ENCODE assay signal across 8 cellular contexts in the genomic region with DNA sequence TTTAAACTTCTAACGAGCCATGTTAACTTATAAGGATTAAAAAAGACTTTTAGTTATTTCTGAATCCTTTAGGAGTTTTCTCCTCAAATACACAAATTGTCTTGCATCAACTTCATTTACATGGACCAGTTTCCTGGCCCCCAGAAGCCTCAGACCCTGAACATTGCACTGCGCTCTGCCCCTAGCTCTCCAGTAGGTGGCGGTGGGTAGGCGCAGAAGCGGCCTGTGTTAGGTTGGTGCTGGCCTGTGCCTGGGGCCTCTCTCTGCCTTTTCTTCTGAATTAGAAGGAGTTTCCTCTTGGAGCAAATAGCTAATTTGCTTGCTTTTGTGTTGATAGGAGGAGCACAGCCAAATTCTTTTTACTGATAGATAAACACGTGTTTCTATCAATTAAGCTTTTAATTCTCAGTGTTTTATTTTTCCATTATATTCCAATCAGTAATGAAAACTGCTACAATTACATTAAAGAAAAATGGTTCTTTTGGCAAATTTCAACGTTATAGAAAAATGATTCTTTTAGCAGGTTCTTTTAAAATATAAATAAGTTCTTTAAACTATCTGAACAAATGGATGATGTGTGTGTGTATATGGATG. TPM values are rescaled to one million over a fixed set of nuclear protein-coding genes. Genes with fewer than 3 reads are reported as not detected.
DNase-seq lines count a peak whose midpoint lies in the region; ATAC-seq, FAIRE-seq and TF ChIP-seq lines count a peak whose summit lies in the region.

No MANE protein-coding gene starts in this region.

- no peak overlapping the region for H4K5ac ChIP-seq in H1 (ENCODE audit: insufficient read length, low read depth, low read length)

- DNase-seq in Caco-2, result peak; percentile 83 to 86
- peak; percentile 58 for DNase-seq in GM20000 (ENCODE audit: low spot score)
- peak; percentile 82 for DNase-seq in NCI-H748 treated with DMSO at 0.1 percent for 48 hours (lab: John Stamatoyannopoulos, UW)
- peak; percentile 52 for DNase-seq in activated CD4-positive, alpha-beta memory T cell treated with anti-CD3 and anti-CD28 coated beads, Interleukin-2, amount 10 ng/mL, durations not matched to agents 7 days and 5 days
- DNase-seq in H1 (ENCODE audit: low read depth in 1 of 2, low spot score in 2 of 2), result peak; percentile 50 to 80
- peak; percentile 55 to 63 for DNase-seq in memory B cell (ENCODE audit: low spot score in 2 of 2)
- DNase-seq in stimulated activated effector memory CD8-positive, alpha-beta T cell treated with anti-CD3 and anti-CD28 coated beads, Interleukin-12 subunit alpha, Interleukin-12 subunit beta, amount 100 ng/mL, for 72 hours (ENCODE audit: low spot score in 2 of 2), result peak; percentile 28 to 72

- no peak overlapping the region for H3K4me3 Mint-ChIP-seq in Caco-2 (ENCODE audit: unreplicated experiment)
- H3K4me3 Mint-ChIP-seq in activated CD4-positive, alpha-beta memory T cell treated with anti-CD3 and anti-CD28 coated beads, Interleukin-2, amount 10 ng/mL, durations not matched to agents 7 days and 5 days, result no peak overlapping the region
- no peak overlapping the region for H3K4me3 Mint-ChIP-seq in memory B cell
- H3K4me3 Mint-ChIP-seq in stimulated activated effector memory CD8-positive, alpha-beta T cell treated with anti-CD3 and anti-CD28 coated beads, Interleukin-12 subunit alpha, Interleukin-12 subunit beta, amount 100 ng/mL, for 72 hours, result no peak overlapping the region

- no peaks in the 10 kb centered on the region for H3K27me3 ChIP-seq in Caco-2 (replicated peaks; ENCODE audit: control insufficient read depth, insufficient read depth, low read length)
- H3K27me3 ChIP-seq in H1 (replicated peaks in 1 of 4; ENCODE audit: control insufficient read depth in 3 of 4, extremely low read depth in 1 of 4, insufficient read depth in 3 of 4, low read length in 3 of 4), result no peaks in the 10 kb centered on the region

- peaks cover 50% of the 10 kb centered on the region for H3K4me1 ChIP-seq in Caco-2
- no peaks in the 10 kb centered on the region; a peak in 1 of 7 replicates for H3K4me1 ChIP-seq in H1 (replicated peaks in 1 of 4; ENCODE audit: control insufficient read depth in 3 of 4, insufficient read depth in 4 of 4, low read length in 3 of 4)

- no peak overlapping the region for H3K14ac ChIP-seq in H1 (ENCODE audit: insufficient read length)

- H3K9me3 ChIP-seq in Caco-2 (no peaks in the 10 kb centered on the region), H1 (ENCODE audit: insufficient read depth in 2 of 2, low read depth in 1 of 2, low read length in 1 of 2) (no peaks in the 10 kb centered on the region)

- H2BK5ac ChIP-seq in H1 (ENCODE audit: low read depth, low read length), result no peak overlapping the region

- H3K4me1 Mint-ChIP-seq in Caco-2 (ENCODE audit: low read depth, unreplicated experiment), result peaks cover 43% of the 10 kb centered on the region
- no peaks in the 10 kb centered on the region for H3K4me1 Mint-ChIP-seq in activated CD4-positive, alpha-beta memory T cell treated with anti-CD3 and anti-CD28 coated beads, Interleukin-2, amount 10 ng/mL, durations not matched to agents 7 days and 5 days
- peaks cover 11% of the 10 kb centered on the region for H3K4me1 Mint-ChIP-seq in memory B cell
- peaks cover 12% of the 10 kb centered on the region for H3K4me1 Mint-ChIP-seq in stimulated activated effector memory CD8-positive, alpha-beta T cell treated with anti-CD3 and anti-CD28 coated beads, Interleukin-12 subunit alpha, Interleukin-12 subunit beta, amount 100 ng/mL, for 72 hours

- no peak overlapping the region for H2BK15ac ChIP-seq in H1 (ENCODE audit: low read length)

- H3K4me3 ChIP-seq in Caco-2 (ENCODE audit: low read depth, low read length), result no peak overlapping the region
- H3K4me3 ChIP-seq in H1 (ENCODE audit: extremely low read depth in 1 of 4, insufficient read depth in 2 of 4, low read depth in 3 of 4, low read length in 4 of 4), result no peak overlapping the region

- TF ChIP-seq RAD21 in H1 (IDR thresholded peaks at IDR 0.05 in 1 of 2, conservative IDR thresholded peaks at IDR 0.05 in 1 of 2; ENCODE audit: low read depth in 2 of 2, low read length in 2 of 2), result peak; percentile 99

- intact Hi-C loops in Caco-2 (cut with micrococcal nuclease; ENCODE audit: unreplicated experiment), result loop anchor here (1.0 to 10.0 kb wide), 8 partner anchors 35 to 1030 kb away; no protein-coding TSS in a partner anchor

- no peak overlapping the region for H3K4me2 ChIP-seq in H1 (ENCODE audit: insufficient read depth in 1 of 2, low read depth in 2 of 2, low read length in 2 of 2)

- WGBS in H1 (ENCODE audit: extremely low coverage in 1 of 2, insufficient coverage in 1 of 2, insufficient read length in 1 of 2, insufficient replicate concordance in 2 of 2, low coverage in 1 of 2, low lambda C conversion rate in 2 of 2, missing lambda C conversion rate in 1 of 2), 2 experiments, result 15% methylated on average over 7 of the region's 7 CpGs; no CpG with 5 or more reads in 1 of the 2 experiments

- H3K4ac ChIP-seq in H1 (replicated peaks; ENCODE audit: insufficient read length, low read depth, low read length), result no peak overlapping the region

- no peak overlapping the region for H4K8ac ChIP-seq in H1 (ENCODE audit: extremely low read depth, insufficient read depth, low read length)

- H4K20me1 ChIP-seq in H1 (replicated peaks in 1 of 2; ENCODE audit: control insufficient read depth in 1 of 2, insufficient read depth in 2 of 2, low read length in 2 of 2), result peaks cover 0 to 2% of the 10 kb centered on the region in 2 experiments

- CTCF ChIA-PET in Caco-2 (lab: Charles Lee) (interaction anchor here (0.6 to 1.6 kb wide), 23 partner anchors 13 to 1476 kb away, joined by 3 to 20 read pairs (median 4); no protein-coding TSS in a partner anchor), H1 (lab: Charles Lee; ENCODE audit: partially characterized antibody) (interaction anchor here (0.6 to 4.6 kb wide), 50 partner anchors 8 to 1256 kb away, joined by 3 to 37 read pairs (median 4); partner anchors contain the start of gene SCP2D1)
- CTCF ChIA-PET in activated CD4-positive, alpha-beta memory T cell treated with anti-CD3 and anti-CD28 coated beads, Interleukin-2, amount 10 ng/mL, durations not matched to agents 7 days and 5 days (lab: Charles Lee), result interaction anchor here (0.7 to 1.7 kb wide), 9 partner anchors 10 to 435 kb away, joined by 3 to 7 read pairs (median 5); no protein-coding TSS in a partner anchor

- TF ChIP-seq POLR2A in H1 (IDR thresholded peaks at IDR 0.05; ENCODE audit: control extremely low read depth in 1 of 2, low read depth in 2 of 2, low read length in 2 of 2), result no peak

- peaks cover 8% of the 10 kb centered on the region for H3K36me3 Mint-ChIP-seq in Caco-2 (ENCODE audit: insufficient read depth, unreplicated experiment)
- H3K36me3 Mint-ChIP-seq in activated CD4-positive, alpha-beta memory T cell treated with anti-CD3 and anti-CD28 coated beads, Interleukin-2, amount 10 ng/mL, durations not matched to agents 7 days and 5 days (ENCODE audit: low read depth), result peaks cover 14% of the 10 kb centered on the region
- H3K36me3 Mint-ChIP-seq in memory B cell, result peaks cover 9% of the 10 kb centered on the region
- peaks cover 25% of the 10 kb centered on the region for H3K36me3 Mint-ChIP-seq in stimulated activated effector memory CD8-positive, alpha-beta T cell treated with anti-CD3 and anti-CD28 coated beads, Interleukin-12 subunit alpha, Interleukin-12 subunit beta, amount 100 ng/mL, for 72 hours

- peak overlapping the region; percentile 58 for H4K91ac ChIP-seq in H1 (replicated peaks; ENCODE audit: insufficient read length, low read length)

- H3K79me2 ChIP-seq in H1 (ENCODE audit: control insufficient read depth in 1 of 2, insufficient read depth in 2 of 2, low read length in 2 of 2), result no peaks in the 10 kb centered on the region

- H3K56ac ChIP-seq in H1 (replicated peaks; ENCODE audit: insufficient read length, low read depth, low read length), result no peak overlapping the region

- no peak overlapping the region for H3K27ac Mint-ChIP-seq in Caco-2 (ENCODE audit: unreplicated experiment)
- no peak overlapping the region for H3K27ac Mint-ChIP-seq in activated CD4-positive, alpha-beta memory T cell treated with anti-CD3 and anti-CD28 coated beads, Interleukin-2, amount 10 ng/mL, durations not matched to agents 7 days and 5 days
- H3K27ac Mint-ChIP-seq in memory B cell, result no peak overlapping the region
- H3K27ac Mint-ChIP-seq in stimulated activated effector memory CD8-positive, alpha-beta T cell treated with anti-CD3 and anti-CD28 coated beads, Interleukin-12 subunit alpha, Interleukin-12 subunit beta, amount 100 ng/mL, for 72 hours, result no peak overlapping the region

- peak; percentile 88 for FAIRE-seq in H1 (lab: Jason Lieb, UNC)

- H3K79me1 ChIP-seq in H1 (ENCODE audit: low read depth, low read length), result no peaks in the 10 kb centered on the region; the same call in 1 of the 2 replicates

- H3K36me3 ChIP-seq in Caco-2 (ENCODE audit: control insufficient read depth, insufficient read depth, low read length) (no peaks in the 10 kb centered on the region), H1 (ENCODE audit: control insufficient read depth in 2 of 4, insufficient read depth in 4 of 4, low read length in 3 of 4) (no peaks in the 10 kb centered on the region)

- H3K27me3 Mint-ChIP-seq in Caco-2 (ENCODE audit: insufficient read depth, unreplicated experiment) (no peaks in the 10 kb centered on the region), memory B cell (no peaks in the 10 kb centered on the region)
- no peaks in the 10 kb centered on the region for H3K27me3 Mint-ChIP-seq in activated CD4-positive, alpha-beta memory T cell treated with anti-CD3 and anti-CD28 coated beads, Interleukin-2, amount 10 ng/mL, durations not matched to agents 7 days and 5 days

- H3K23me2 ChIP-seq in H1 (ENCODE audit: low read depth, low read length), result 0 out of 2 replicates have a peak, but pooled peaks cover 1% of the 10 kb centered on the region

- POLR2A ChIA-PET in Caco-2 (lab: Charles Lee), result interaction anchor here (0.6 kb wide), 1 partner anchor 47 kb away, joined by 3 read pairs; no protein-coding TSS in a partner anchor
- POLR2A ChIA-PET in activated CD4-positive, alpha-beta memory T cell treated with anti-CD3 and anti-CD28 coated beads, Interleukin-2, amount 10 ng/mL, durations not matched to agents 7 days and 5 days (lab: Charles Lee), result interaction anchor here (0.8 kb wide), 1 partner anchor 161 kb away, joined by 3 read pairs; no protein-coding TSS in a partner anchor
- POLR2A ChIA-PET in H1 (lab: Charles Lee; ENCODE audit: partially characterized antibody), result no interaction called here

- H3K27ac ChIP-seq in H1 (ENCODE audit: low read depth, low read length), result no peak overlapping the region

- H2AK5ac ChIP-seq in H1 (ENCODE audit: low read depth, low read length), result no peak overlapping the region

- no peak overlapping the region for H3K9ac ChIP-seq in H1 (replicated peaks in 1 of 4; ENCODE audit: extremely low read depth in 1 of 4, low read depth in 3 of 4, low read length in 3 of 4)

- no TSS peak for BruUV-seq in Caco-2 (replicated peaks; lab: Mats Ljungman, UMichigan)

- H3K9me3 Mint-ChIP-seq in Caco-2 (ENCODE audit: unreplicated experiment) (no peaks in the 10 kb centered on the region), memory B cell (no peaks in the 10 kb centered on the region)
- peaks cover 2% of the 10 kb centered on the region for H3K9me3 Mint-ChIP-seq in activated CD4-positive, alpha-beta memory T cell treated with anti-CD3 and anti-CD28 coated beads, Interleukin-2, amount 10 ng/mL, durations not matched to agents 7 days and 5 days
- no peaks in the 10 kb centered on the region for H3K9me3 Mint-ChIP-seq in stimulated activated effector memory CD8-positive, alpha-beta T cell treated with anti-CD3 and anti-CD28 coated beads, Interleukin-12 subunit alpha, Interleukin-12 subunit beta, amount 100 ng/mL, for 72 hours

- no peak overlapping the region for H2BK12ac ChIP-seq in H1 (ENCODE audit: low read depth, low read length)

- ATAC-seq in HG03571 (IDR thresholded peaks at IDR 0.05; ENCODE audit: unreplicated experiment) (peak; percentile 76), memory B cell (ENCODE audit: low read depth) (peak; percentile 98)
- peak; percentile 88 for ATAC-seq in stimulated activated effector memory CD8-positive, alpha-beta T cell treated with anti-CD3 and anti-CD28 coated beads, Interleukin-12 subunit alpha, Interleukin-12 subunit beta, amount 100 ng/mL, for 72 hours

- no peak overlapping the region for H3K18ac ChIP-seq in H1 (ENCODE audit: extremely low read depth, low read length)

- H2BK120ac ChIP-seq in H1 (replicated peaks; ENCODE audit: low read depth, low read length), result no peak overlapping the region

- peak in 1 of 2 experiments; percentile 22; a peak in 1 of 3 replicates for TF ChIP-seq EP300 in H1 (IDR thresholded peaks at IDR 0.05; ENCODE audit: borderline replicate concordance in 1 of 2, low read depth in 2 of 2, low read length in 2 of 2)

- no peak overlapping the region for H2BK20ac ChIP-seq in H1 (ENCODE audit: low read length)

- H2AFZ ChIP-seq in H1 (ENCODE audit: low read length), result no peak overlapping the region

- peak; percentile 94 to 99 for TF ChIP-seq CTCF in Caco-2 (IDR thresholded peaks at IDR 0.05; ENCODE audit: insufficient read depth in 1 of 2, low read depth in 1 of 2, low read length in 1 of 2, severe bottlenecking in 1 of 2, unreplicated experiment in 1 of 2)
- TF ChIP-seq CTCF in GM20000 (IDR thresholded peaks at IDR 0.05; ENCODE audit: extremely low read depth, missing control alignments), result peak; percentile 93
- TF ChIP-seq CTCF in H1 (IDR thresholded peaks at IDR 0.05; ENCODE audit: control extremely low read depth in 1 of 3, insufficient read depth in 1 of 3, low read depth in 1 of 3, low read length in 3 of 3), result peak; percentile 95 to 99 (median 97)

- H3K23ac ChIP-seq in H1 (ENCODE audit: insufficient read length), result no peak overlapping the region

RNA-seq across cellular contexts. Expression of gene DTD1, which starts 44.4 kb away (rescaled TPM):
- total RNA-seq in Caco-2 (2022), result 90.0 and 109 TPM in 2 replicates
- 10 to 100 TPM; 28.6 to 33.4 TPM for total RNA-seq in activated CD4-positive, alpha-beta memory T cell treated with anti-CD3 and anti-CD28 coated beads, Interleukin-2, amount 10 ng/mL, durations not matched to agents 7 days and 5 days
- 66.6 and 72.1 TPM in 2 replicates for total RNA-seq in H1 (2021; fragmentation: NEBNext Ultra II Directional; extraction: Animal tissue kit (Norgen Biotek cat#: 25700))
- 49.7 and 57.4 TPM in 2 replicates for polyA plus RNA-seq in H1 (2011; rRNA removed)
- polyA plus RNA-seq in H1 (2011; cell fraction: cytosol; rRNA removed), result 80.0 TPM
- 33.4 TPM for polyA plus RNA-seq in H1 (2011; cell fraction: nucleus; rRNA removed)
- polyA plus RNA-seq in H1 (2012, experiment 1 of 2), result 77.2 to 88.5 TPM (median 79.3 TPM) in 4 replicates
- polyA plus RNA-seq in H1 (2012, experiment 2 of 2), result 47.0 TPM
- 61.8 TPM for polyA plus RNA-seq in H1 (2013, experiment 1 of 2)
- 65.6 TPM for polyA plus RNA-seq in H1 (2013, experiment 2 of 2)
- 24.6 and 31.0 TPM in 2 replicates for polyA minus RNA-seq in H1 (2011; rRNA and poly(A)+ RNA removed)
- polyA minus RNA-seq in H1 (2011; cell fraction: cytosol; rRNA and poly(A)+ RNA removed), result 20.8 TPM
- polyA minus RNA-seq in H1 (2011; cell fraction: nucleus; rRNA and poly(A)+ RNA removed), result 25.4 TPM
